Comparison of ENCODE assay signal across 7 cellular contexts in the genomic region with DNA sequence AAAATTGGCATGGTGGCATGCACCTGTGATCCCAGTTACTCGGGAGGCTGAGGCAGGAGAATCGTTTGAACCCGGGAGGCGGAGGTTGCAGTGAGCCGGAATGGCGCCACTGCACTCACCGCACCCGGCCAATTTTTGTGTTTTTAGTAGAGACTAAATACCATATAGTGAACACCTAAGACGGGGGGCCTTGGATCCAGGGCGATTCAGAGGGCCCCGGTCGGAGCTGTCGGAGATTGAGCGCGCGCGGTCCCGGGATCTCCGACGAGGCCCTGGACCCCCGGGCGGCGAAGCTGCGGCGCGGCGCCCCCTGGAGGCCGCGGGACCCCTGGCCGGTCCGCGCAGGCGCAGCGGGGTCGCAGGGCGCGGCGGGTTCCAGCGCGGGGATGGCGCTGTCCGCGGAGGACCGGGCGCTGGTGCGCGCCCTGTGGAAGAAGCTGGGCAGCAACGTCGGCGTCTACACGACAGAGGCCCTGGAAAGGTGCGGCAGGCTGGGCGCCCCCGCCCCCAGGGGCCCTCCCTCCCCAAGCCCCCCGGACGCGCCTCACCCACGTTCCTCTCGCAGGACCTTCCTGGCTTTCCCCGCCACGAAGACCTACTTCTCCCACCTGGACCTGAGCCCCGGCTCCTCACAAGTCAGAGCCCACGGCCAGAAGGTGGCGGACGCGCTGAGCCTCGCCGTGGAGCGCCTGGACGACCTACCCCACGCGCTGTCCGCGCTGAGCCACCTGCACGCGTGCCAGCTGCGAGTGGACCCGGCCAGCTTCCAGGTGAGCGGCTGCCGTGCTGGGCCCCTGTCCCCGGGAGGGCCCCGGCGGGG.
DNase-seq lines count a peak whose midpoint lies in the region; TF ChIP-seq lines count a peak whose summit lies in the region.

A gene (plus strand): TSS at position 359 of the 820 bp plus-strand sequence. CDS start 28 bp downstream, at position 387.

- in situ Hi-C loops in astrocyte of the spinal cord (cut with HindIII; ENCODE audit: low sequenced_read_pairs): no loop called here

- TF ChIP-seq CTCF in GM12875 (IDR thresholded peaks at IDR 0.05; ENCODE audit: borderline replicate concordance, insufficient read depth, low read depth, low read length) (peak; percentile 4; the same call in 1 of the 2 replicates), astrocyte of the spinal cord (IDR thresholded peaks at IDR 0.05; ENCODE audit: low read depth, low read length) (peak; percentile 33)

- peak; percentile 61 for DNase-seq in OCI-M1 (lab: John Stamatoyannopoulos, UW)
- peak; percentile 11 for DNase-seq in astrocyte of the spinal cord (ENCODE audit: low read depth, low spot score)
- peak; percentile 14 for DNase-seq in iris pigment epithelial cell (ENCODE audit: low read depth)
- DNase-seq in stimulated activated CD8-positive, alpha-beta memory T cell treated with anti-CD3 and anti-CD28 coated beads, Interleukin-4, amount 100 ng/mL, for 4 hours (ENCODE audit: low read depth in 2 of 2, low spot score in 1 of 2): peak; percentile 6 to 20
- DNase-seq in NCI-H446 treated with DMSO at 0.1 percent for 48 hours (lab: John Stamatoyannopoulos, UW): no peak
- no peak for DNase-seq in pons (ENCODE audit: low spot score)

- H3K4me3 ChIP-seq in GM12875 (ENCODE audit: low read depth, low read length) (peak within 1 kb of the TSS; percentile 1), astrocyte of the spinal cord (ENCODE audit: low read depth, low read length) (peak within 1 kb of the TSS; percentile 26)

Comparison
In these comparisons a context has a peak if more than half of its experiments do, and no peak if none do; other contexts are left out.
1. DNase-seq: peak in OCI-M1 (single experiment), astrocyte of the spinal cord (single experiment), iris pigment epithelial cell (single experiment) and stimulated activated CD8-positive, alpha-beta memory T cell treated with anti-CD3 and anti-CD28 coated beads, Interleukin-4, amount 100 ng/mL, for 4 hours (2 of 2); none in NCI-H446 treated with DMSO at 0.1 percent for 48 hours (single experiment) and pons (single experiment).